ENCODE assay signal across 22 cellular contexts in genomic region chr4:72352746-72353145, GRCh38.
DNase-seq lines count a peak whose midpoint lies in the region; ATAC-seq, FAIRE-seq and TF ChIP-seq lines count a peak whose summit lies in the region.
"Had no signal": no experiment of that assay in that cellular context is flagged by ENCODE, and none has a peak within 500 bp of the region (broad histone marks: within the 10 kb centered on the region; RNA-seq: fewer than 3 reads in every experiment).

No MANE protein-coding gene starts in this region.

- in situ Hi-C loops in astrocyte of the cerebellum (cut with HindIII; ENCODE audit: low sequenced_read_pairs): no loop called here

- DNase-seq in H4 (ENCODE audit: low spot score) (peak; percentile 23), astrocyte of the cerebellum (ENCODE audit: low read depth) (peak; percentile 37), iris pigment epithelial cell (ENCODE audit: low read depth) (peak; percentile 44), islet precursor cell (no peak), Karpas-422 (no peak), RCC 7860 (ENCODE audit: low spot score) (no peak)
- DNase-seq: activated naive CD4-positive, alpha-beta T cell; activated T-cell treated with anti-CD3 and anti-CD28 coated beads, Interleukin-2, amount 50 U/mL, for 24 hours; C1 segment of cervical spinal cord; mesenchymal stem cell; NCI-H2227 treated with DMSO at 0.1 percent for 48 hours; NCI-H748 treated with DMSO at 0.1 percent for 48 hours; retina; stimulated activated CD4-positive, alpha-beta T cell treated with anti-CD3 and anti-CD28 coated beads, Interleukin-12 subunit alpha, Interleukin-12 subunit beta, amount 100 ng/mL, for 4 hours had no signal

- H3K4me1 ChIP-seq in Karpas-422 (ENCODE audit: low read length): no peaks in the 10 kb centered on the region
- H3K4me1 ChIP-seq: tibial nerve had no signal

- ATAC-seq in HG02571 (IDR thresholded peaks at IDR 0.05; ENCODE audit: unreplicated experiment): no peak
- ATAC-seq: K562 had no signal

- no peak for TF ChIP-seq CTCF in 22Rv1 (IDR thresholded peaks at IDR 0.05)
- TF ChIP-seq CTCF in astrocyte of the cerebellum (IDR thresholded peaks at IDR 0.05; ENCODE audit: low read depth, low read length, missing control alignments): no peak

- H3K79me2 ChIP-seq in Karpas-422 (ENCODE audit: low read length): no peaks in the 10 kb centered on the region

- H3K4me2 ChIP-seq in Karpas-422 (ENCODE audit: low read depth, low read length, poor library complexity, severe bottlenecking): no peak overlapping the region

- H3K36me3 ChIP-seq in Karpas-422 (ENCODE audit: insufficient read depth, low read length): no peaks in the 10 kb centered on the region
- H3K36me3 ChIP-seq: tibial nerve had no signal

- H3K27me3 ChIP-seq in Karpas-422 (ENCODE audit: low read length): no peaks in the 10 kb centered on the region
- H3K27me3 ChIP-seq: tibial nerve had no signal

- no peak overlapping the region for H3K4me3 ChIP-seq in astrocyte of the cerebellum (ENCODE audit: low read depth, low read length)
- no peak overlapping the region for H3K4me3 ChIP-seq in Karpas-422 (ENCODE audit: low read length)
- H3K4me3 ChIP-seq: K562, tibial nerve had no signal

- FAIRE-seq in RCC 7860 (lab: Jason Lieb, UNC): no peak
- FAIRE-seq: A204.1, GM18507, H54, K562 had no signal

- H2AFZ ChIP-seq in Karpas-422 (ENCODE audit: low read length): no peak overlapping the region

- H4K20me1 ChIP-seq in Karpas-422 (ENCODE audit: insufficient read depth, low read depth, low read length): no peaks in the 10 kb centered on the region

- H3K27ac ChIP-seq in 22Rv1: peak overlapping the region; percentile 62
- H3K27ac ChIP-seq in Karpas-422 (ENCODE audit: low read length): no peak overlapping the region
- H3K27ac ChIP-seq: epithelial cell of prostate, tibial nerve had no signal

- H3K9me2 ChIP-seq in Karpas-422 (replicated peaks; ENCODE audit: insufficient read depth, low read length): no peaks in the 10 kb centered on the region

- no peak overlapping the region for H3K9ac ChIP-seq in Karpas-422 (ENCODE audit: low read length)

- no peaks in the 10 kb centered on the region for H3K9me3 ChIP-seq in Karpas-422 (ENCODE audit: low read length)
- H3K9me3 ChIP-seq: tibial nerve had no signal

Comparison
In these comparisons a context has a peak if more than half of its experiments do, and no peak if none do; other contexts are left out.
1. DNase-seq: peak in H4 (single experiment), astrocyte of the cerebellum (single experiment) and iris pigment epithelial cell (single experiment); none in islet precursor cell (single experiment), Karpas-422 (single experiment) and RCC 7860 (single experiment).